ENCODE assay signal across 9 cellular contexts in the genomic region with DNA sequence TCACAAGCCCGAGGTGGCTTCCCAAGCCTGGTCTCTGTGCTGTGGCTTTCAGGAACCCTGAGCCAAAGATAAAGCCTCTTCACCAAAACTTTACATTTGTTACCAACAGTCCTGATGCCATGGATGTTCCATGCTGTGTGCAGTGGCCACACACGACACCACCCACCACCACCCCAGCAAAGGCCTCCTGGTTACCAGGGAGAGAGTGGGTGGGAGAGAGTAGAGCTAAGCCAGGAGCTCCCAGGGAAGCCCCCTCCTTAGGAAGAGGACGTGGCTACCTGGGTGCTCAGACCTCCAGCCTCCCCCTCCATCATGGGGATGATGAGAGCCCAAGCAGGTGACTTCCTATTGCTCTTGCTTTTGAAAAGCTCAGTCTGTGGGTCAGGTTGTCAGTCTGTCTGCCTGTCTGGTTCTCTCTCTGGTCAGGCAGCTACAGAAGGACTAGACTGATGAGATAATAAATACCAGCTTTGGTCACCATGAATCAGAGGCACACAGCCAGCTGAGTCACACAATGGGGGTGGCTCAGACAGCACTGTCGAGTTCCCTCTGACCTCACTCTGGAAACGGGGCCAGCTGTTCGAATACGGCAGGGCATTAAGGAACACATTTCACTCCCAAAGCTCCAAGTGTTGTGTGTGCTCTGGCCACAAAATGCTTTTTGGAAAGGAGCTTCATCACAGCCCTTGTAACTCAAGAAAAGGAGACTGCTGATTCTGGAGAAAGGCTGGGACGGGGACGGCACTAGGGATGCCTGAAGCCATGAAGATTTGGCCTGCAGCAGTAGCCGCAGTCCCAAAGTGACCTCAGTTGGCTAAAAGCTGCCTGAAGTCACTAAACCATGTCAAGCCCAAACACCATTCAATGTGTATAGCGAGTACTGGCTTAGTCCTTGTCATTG.
DNase-seq lines count a peak whose midpoint lies in the region; ATAC-seq and TF ChIP-seq lines count a peak whose summit lies in the region.
"Had no signal": no experiment of that assay in that cellular context is flagged by ENCODE, and none has a peak within 500 bp of the region (broad histone marks: within the 10 kb centered on the region; RNA-seq: fewer than 3 reads in every experiment).

No MANE protein-coding gene starts in this region.

- no peaks in the 10 kb centered on the region for H3K36me3 Mint-ChIP-seq in mesothelial cell of epicardium

- H3K4me3 ChIP-seq in colonic mucosa (no peak overlapping the region), lower leg skin (ENCODE audit: low read depth, poor library complexity, severe bottlenecking) (no peak overlapping the region)
- H3K4me3 ChIP-seq: BLaER1 had no signal

- no peak overlapping the region for H3K4me3 Mint-ChIP-seq in mesothelial cell of epicardium

- intact Hi-C loops in colonic mucosa (cut with DNase I) (no loop called here), lower leg skin (cut with DNase I; ENCODE audit: low total_unique reads) (no loop called here)

- H3K27me3 Mint-ChIP-seq in mesothelial cell of epicardium (ENCODE audit: low read depth), result peaks cover 2% of the 10 kb centered on the region

- TF ChIP-seq CTCF in colonic mucosa (IDR thresholded peaks at IDR 0.05), result no peak
- TF ChIP-seq CTCF in lower leg skin (IDR thresholded peaks at IDR 0.05), result no peak
- TF ChIP-seq CTCF in mesothelial cell of epicardium (IDR thresholded peaks at IDR 0.05; ENCODE audit: unreplicated experiment), result no peak

- H3K27ac Mint-ChIP-seq in mesothelial cell of epicardium, result no peak overlapping the region

- peaks cover 13% of the 10 kb centered on the region for H3K4me1 Mint-ChIP-seq in mesothelial cell of epicardium

- H3K9me3 Mint-ChIP-seq in mesothelial cell of epicardium, result peaks cover 4% of the 10 kb centered on the region

- no peak overlapping the region for H3K27ac ChIP-seq in colonic mucosa
- H3K27ac ChIP-seq: BLaER1 had no signal

- WGBS in lower leg skin, 2 donors, result 39 to 54% methylated on average over 11 of the region's 11 CpGs

- no peak overlapping the region for H3K9ac ChIP-seq in colonic mucosa (ENCODE audit: low read depth in 2 of 2, low read length in 2 of 2)
- H3K9ac ChIP-seq: BLaER1 had no signal

- no peaks in the 10 kb centered on the region for H3K4me1 ChIP-seq in colonic mucosa

- DNase-seq in activated CD4-positive, CD25-positive, alpha-beta regulatory T cell (lab: John Stamatoyannopoulos, UW), result no peak
- DNase-seq in colonic mucosa (peak; percentile 69), lower leg skin (ENCODE audit: low spot score in 2 of 2) (peak; percentile 87 to 98), ureter (ENCODE audit: low spot score) (peak; percentile 84), mesothelial cell of epicardium (ENCODE audit: low spot score in 2 of 2, unreplicated experiment in 2 of 2) (no peak), NCI-H526 treated with DMSO at 0.1 percent for 48 hours (lab: John Stamatoyannopoulos, UW) (no peak), NCI-H446 (lab: John Stamatoyannopoulos, UW) (no peak)

- ATAC-seq in activated CD4-positive, CD25-positive, alpha-beta regulatory T cell treated with anti-CD3 and anti-CD28 coated beads, Interleukin-2, amount 50 U/mL, for 24 hours, result peak; percentile 77 to 98

- TF ChIP-seq POLR2A in lower leg skin (IDR thresholded peaks at IDR 0.05), result no peak

- H3K9me3 ChIP-seq in colonic mucosa, result no peaks in the 10 kb centered on the region
- H3K9me3 ChIP-seq: BLaER1 had no signal

- no peaks in the 10 kb centered on the region for H3K27me3 ChIP-seq in colonic mucosa
- H3K27me3 ChIP-seq: BLaER1 had no signal

- H3K36me3 ChIP-seq in colonic mucosa, result no peaks in the 10 kb centered on the region
- H3K36me3 ChIP-seq: BLaER1 had no signal

Comparison
In these comparisons a context has a peak if more than half of its experiments do, and no peak if none do; other contexts are left out.
1. DNase-seq: peak in colonic mucosa (single experiment), lower leg skin (2 of 2) and ureter (single experiment); none in activated CD4-positive, CD25-positive, alpha-beta regulatory T cell (0 of 4), mesothelial cell of epicardium (0 of 2), NCI-H526 treated with DMSO at 0.1 percent for 48 hours (single experiment) and NCI-H446 (0 of 2).